In genomic region chr2:182767578-182767977, GRCh38 we compare ENCODE assay signal across 8 cellular contexts. TPM values are rescaled to one million over a fixed set of nuclear protein-coding genes. Genes with fewer than 3 reads are reported as not detected.
DNase-seq lines count a peak whose midpoint lies in the region; ATAC-seq and TF ChIP-seq lines count a peak whose summit lies in the region.

No MANE protein-coding gene starts in this region.

- no peaks in the 10 kb centered on the region for H3K27me3 Mint-ChIP-seq in activated naive CD8-positive, alpha-beta T cell treated with anti-CD3 and anti-CD28 coated beads for 36 hours

- H3K36me3 ChIP-seq in DOHH2 (ENCODE audit: control insufficient read depth, low read length) (peaks cover 74% of the 10 kb centered on the region), upper lobe of left lung (peaks cover 0 to 45% (median 11%) of the 10 kb centered on the region in 4 donors)

- no peaks in the 10 kb centered on the region for H3K9me2 ChIP-seq in DOHH2 (replicated peaks; ENCODE audit: control insufficient read depth, low read length)

- H3K4me2 ChIP-seq in DOHH2 (ENCODE audit: low read length): no peak overlapping the region

- no peak overlapping the region for H3K27ac Mint-ChIP-seq in activated naive CD8-positive, alpha-beta T cell treated with anti-CD3 and anti-CD28 coated beads for 36 hours

- H3K4me3 Mint-ChIP-seq in activated naive CD8-positive, alpha-beta T cell treated with anti-CD3 and anti-CD28 coated beads for 36 hours: no peak overlapping the region

- 73 to 74% methylated on average over 7 of the region's 7 CpGs for WGBS in upper lobe of left lung, 2 donors

- peaks cover 23% of the 10 kb centered on the region for H3K9me3 Mint-ChIP-seq in activated naive CD8-positive, alpha-beta T cell treated with anti-CD3 and anti-CD28 coated beads for 36 hours

- H3K27ac ChIP-seq in DOHH2 (ENCODE audit: low read depth, low read length): no peak overlapping the region
- no peak overlapping the region for H3K27ac ChIP-seq in upper lobe of left lung

- H3K9me3 ChIP-seq in DOHH2 (ENCODE audit: control insufficient read depth, insufficient read depth, low read length) (peaks cover 11% of the 10 kb centered on the region; the same call in 1 of the 2 replicates), upper lobe of left lung (no peaks in the 10 kb centered on the region)

- TF ChIP-seq CTCF in DOHH2 (IDR thresholded peaks at IDR 0.05; ENCODE audit: low read depth, low read length, poor library complexity, severe bottlenecking) (peak; percentile 55), upper lobe of left lung (IDR thresholded peaks at IDR 0.05) (peak in 1 of 6 experiments; percentile 15)

- no peaks in the 10 kb centered on the region for H3K4me1 Mint-ChIP-seq in activated naive CD8-positive, alpha-beta T cell treated with anti-CD3 and anti-CD28 coated beads for 36 hours

- DNase-seq in amniotic epithelial cell (ENCODE audit: low read depth): peak; percentile 69
- peak; percentile 36 to 52 for DNase-seq in lung microvascular endothelial cell (ENCODE audit: low read depth in 2 of 2)
- no peak for DNase-seq in stimulated activated CD4-positive, alpha-beta T cell treated with anti-CD3 and anti-CD28 coated beads, Interleukin-15, amount 100 ng/mL, for 24 hours
- no peak for DNase-seq in activated naive CD8-positive, alpha-beta T cell treated with anti-CD3 and anti-CD28 coated beads for 36 hours
- no peak for DNase-seq in upper lobe of left lung
- no peak for DNase-seq in NCI-H1092 (lab: John Stamatoyannopoulos, UW)

- peaks cover 46% of the 10 kb centered on the region for H3K79me2 ChIP-seq in DOHH2 (ENCODE audit: control insufficient read depth, low read length)

- no peaks in the 10 kb centered on the region for H3K4me1 ChIP-seq in DOHH2 (ENCODE audit: control insufficient read depth, low read length)
- H3K4me1 ChIP-seq in upper lobe of left lung: no peaks in the 10 kb centered on the region

- H4K20me1 ChIP-seq in DOHH2 (ENCODE audit: control insufficient read depth, insufficient read depth, low read depth, low read length): no peaks in the 10 kb centered on the region

- ATAC-seq in HG03060 (IDR thresholded peaks at IDR 0.05; ENCODE audit: low read depth, unreplicated experiment) (peak; percentile 60), upper lobe of left lung (ENCODE audit: low FRiP score in 2 of 2) (no peak)

- TF ChIP-seq EP300 in upper lobe of left lung (IDR thresholded peaks at IDR 0.05): no peak

- H3K4me3 ChIP-seq in DOHH2 (ENCODE audit: low read length) (no peak overlapping the region), upper lobe of left lung (no peak overlapping the region)

- H3K36me3 Mint-ChIP-seq in activated naive CD8-positive, alpha-beta T cell treated with anti-CD3 and anti-CD28 coated beads for 36 hours: peaks cover 70% of the 10 kb centered on the region

- no peaks in the 10 kb centered on the region for H3K27me3 ChIP-seq in DOHH2 (ENCODE audit: control insufficient read depth, low read length)
- H3K27me3 ChIP-seq in upper lobe of left lung: no peaks in the 10 kb centered on the region

- TF ChIP-seq POLR2A in upper lobe of left lung (IDR thresholded peaks at IDR 0.05): no peak

- peaks cover 3% of the 10 kb centered on the region; the same call in 1 of the 2 replicates for H3F3A ChIP-seq in DOHH2 (ENCODE audit: control insufficient read depth, insufficient read depth)

RNA-seq across cellular contexts. Expression of gene DNAJC10, which starts 51.5 kb away (rescaled TPM):
- 44.2 and 63.3 TPM in 2 replicates for total RNA-seq in lung microvascular endothelial cell
- 10 to 100 TPM; 55.4 to 57.0 TPM for total RNA-seq in activated naive CD8-positive, alpha-beta T cell treated with anti-CD3 and anti-CD28 coated beads for 36 hours
- 10 to 100 TPM; 13.7 to 94.6 (median 57.9) TPM for total RNA-seq in upper lobe of left lung

Comparison
In these comparisons a context has a peak if more than half of its experiments do, and no peak if none do; other contexts are left out.
1. DNase-seq: peak in amniotic epithelial cell (single experiment) and lung microvascular endothelial cell (2 of 2); none in stimulated activated CD4-positive, alpha-beta T cell treated with anti-CD3 and anti-CD28 coated beads, Interleukin-15, amount 100 ng/mL, for 24 hours (single experiment), activated naive CD8-positive, alpha-beta T cell treated with anti-CD3 and anti-CD28 coated beads for 36 hours (single experiment), upper lobe of left lung (0 of 2) and NCI-H1092 (single experiment).